ENCODE assay signal across 11 cellular contexts in the genomic region with DNA sequence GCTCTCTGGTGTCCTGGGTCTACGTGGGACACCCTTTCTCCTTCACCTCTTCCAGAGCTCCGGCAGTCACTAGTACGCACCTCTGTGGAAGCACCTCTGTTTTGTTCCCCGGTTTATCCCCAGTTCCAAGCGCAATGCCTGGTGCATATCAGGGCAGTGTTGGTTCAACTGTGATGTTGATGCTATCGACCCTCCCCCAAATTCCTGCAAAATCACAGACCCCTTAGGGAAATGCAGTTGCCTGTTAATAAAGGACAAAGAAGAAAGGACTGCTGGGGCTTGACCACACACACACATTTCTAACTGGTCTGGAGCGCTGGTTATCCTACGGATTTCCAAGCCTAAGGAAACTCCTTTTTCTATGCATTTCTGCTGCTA. TPM values are rescaled to one million over a fixed set of nuclear protein-coding genes. Genes with fewer than 3 reads are reported as not detected.
A peak's percentile ranks its signal among the peaks of the same experiment; 100 is the strongest.
DNase-seq lines count a peak whose midpoint lies in the region; ATAC-seq, FAIRE-seq and TF ChIP-seq lines count a peak whose summit lies in the region.
"Had no signal": no experiment of that assay in that cellular context is flagged by ENCODE, and none has a peak within 500 bp of the region (broad histone marks: within the 10 kb centered on the region; RNA-seq: fewer than 3 reads in every experiment).

No MANE protein-coding gene starts in this region.

- H3K27ac ChIP-seq in heart right ventricle (no peak overlapping the region), K562 (ENCODE audit: extremely low read depth, low read depth, low read length) (peak overlapping the region; percentile 96), left lung (no peak overlapping the region), thyroid gland (no peak overlapping the region)

- peaks cover 9 to 83% (median 72%) of the 10 kb centered on the region in 7 donors for H3K27me3 ChIP-seq in heart right ventricle
- no peaks in the 10 kb centered on the region for H3K27me3 ChIP-seq in K562 (ENCODE audit: control insufficient read depth in 2 of 2, insufficient read depth in 2 of 2, low read length in 2 of 2)
- H3K27me3 ChIP-seq in left lung = peaks cover 37 to 61% of the 10 kb centered on the region in 2 donors
- peaks cover 9% of the 10 kb centered on the region for H3K27me3 ChIP-seq in thyroid gland

- no peaks in the 10 kb centered on the region for H4K20me1 ChIP-seq in K562 (replicated peaks; ENCODE audit: control insufficient read depth, insufficient read depth, low read length)

- no peak for TF ChIP-seq CTCF in heart right ventricle (IDR thresholded peaks at IDR 0.05)
- TF ChIP-seq CTCF in K562 (IDR thresholded peaks at IDR 0.05 in 2 of 3, conservative IDR thresholded peaks at IDR 0.05 in 1 of 3; ENCODE audit: insufficient read depth in 2 of 3, low read depth in 1 of 3, low read length in 3 of 3) = no peak
- no peak for TF ChIP-seq CTCF in left lung (IDR thresholded peaks at IDR 0.05)
- no peak for TF ChIP-seq CTCF in thyroid gland (IDR thresholded peaks at IDR 0.05)

- H3K9me1 ChIP-seq in K562 (ENCODE audit: control insufficient read depth, insufficient read depth, low read length) = no peaks in the 10 kb centered on the region

- no peak for TF ChIP-seq POLR2A in K562 (conservative IDR thresholded peaks at IDR 0.05)
- TF ChIP-seq POLR2A in thyroid gland (IDR thresholded peaks at IDR 0.05) = no peak

- no TSS peak for BruUV-seq in K562 (replicated peaks; lab: Mats Ljungman, UMichigan)

- H3K4me1 ChIP-seq in heart right ventricle (peaks cover 0 to 21% (median 11%) of the 10 kb centered on the region in 9 donors), K562 (replicated peaks in 1 of 2; ENCODE audit: control insufficient read depth in 2 of 2, insufficient read depth in 2 of 2, low read length in 2 of 2) (peaks cover 12 to 20% of the 10 kb centered on the region in 2 experiments), left lung (peaks cover 2 to 18% of the 10 kb centered on the region in 2 donors), thyroid gland (peaks cover 5 to 15% of the 10 kb centered on the region in 2 donors)

- no peak for FAIRE-seq in K562 (lab: Jason Lieb, UNC)

- ATAC-seq in heart right ventricle (no peak), Right ventricle myocardium inferior (no peak), K562 (peak; percentile 7), left lung (no peak)

- 9 to 18% methylated on average over 8 of the region's 8 CpGs for WGBS in heart right ventricle, 2 donors
- WGBS in K562 (ENCODE audit: insufficient coverage, low coverage, missing lambda C conversion rate) = 10% methylated on average over 8 of the region's 8 CpGs
- 24 to 31% methylated on average over 8 of the region's 8 CpGs for WGBS in thyroid gland, 2 donors

- H3K36me3 ChIP-seq in heart right ventricle = no peaks in the 10 kb centered on the region
- peaks cover 22% of the 10 kb centered on the region; the same call in 2 of the 3 replicates for H3K36me3 ChIP-seq in K562 (ENCODE audit: control insufficient read depth, insufficient read depth, low read length)
- H3K36me3 ChIP-seq in left lung = no peaks in the 10 kb centered on the region
- H3K36me3 ChIP-seq in thyroid gland = no peaks in the 10 kb centered on the region

- intact Hi-C loops in heart right ventricle (cut with DNase I) = no loop called here
- intact Hi-C loops in Right ventricle myocardium inferior (cut with DNase I) = no loop called here
- intact Hi-C loops in K562 (cut with micrococcal nuclease) = loop anchor here (5.0 to 10.0 kb wide), 3 partner anchors 89 to 292 kb away; a partner anchor contains a TSS
- intact Hi-C loops in left lung (cut with DNase I) = no loop called here
- intact Hi-C loops in thyroid gland (cut with DNase I) = no loop called here

- H3K4me2 ChIP-seq in K562 (ENCODE audit: insufficient read depth, low read length) = peak overlapping the region; percentile 94

- POLR2A ChIA-PET in K562 (lab: Yijun Ruan, JAX) = interaction anchor here (0.7 to 1.7 kb wide), 4 partner anchors 20 to 198 kb away, joined by 3 to 4 read pairs (median 4); no protein-coding TSS in a partner anchor

- H3K4me3 ChIP-seq in heart right ventricle (peak overlapping the region in 7 of 10 donors; percentile 15 to 48 (median 43)), K562 (peak overlapping the region; percentile 90), left lung (peak overlapping the region; percentile 21 to 32), thyroid gland (replicated peaks in 1 of 3) (peak overlapping the region in 2 of 3 donors; percentile 15 to 31)

- DNase-seq in heart right ventricle = no peak
- DNase-seq in Right ventricle myocardium inferior (ENCODE audit: missing footprints) = no peak
- DNase-seq in K562 (ENCODE audit: extremely low read depth in 1 of 4, low spot score in 3 of 4) = peak in 1 of 4 experiments; percentile 52
- DNase-seq in left lung = no peak
- DNase-seq in thyroid gland = no peak
- DNase-seq in NCI-H446 treated with DMSO at 0.1 percent for 48 hours (lab: John Stamatoyannopoulos, UW) = no peak
- DNase-seq in NOMO-1 (lab: John Stamatoyannopoulos, UW; ENCODE audit: unreplicated experiment in 2 of 2) = no peak
- no peak for DNase-seq in SW 1271 (lab: John Stamatoyannopoulos, UW)
- DNase-seq: DND-41, GOT3, NCI-H1417 treated with DMSO at 0.1 percent for 48 hours had no signal

- in situ Hi-C loops in K562 (cut with MboI) = no loop called here

- peak overlapping the region; percentile 83 for H2AFZ ChIP-seq in K562 (ENCODE audit: low read depth, low read length)

- CTCF ChIA-PET in K562 (lab: Yijun Ruan, JAX; ENCODE audit: low intra/inter-chr PET ratio) = interaction anchor here (0.7 kb wide), 1 partner anchor 22 kb away, joined by 4 read pairs; no protein-coding TSS in a partner anchor

- H3K9ac ChIP-seq in K562 (ENCODE audit: insufficient read depth in 1 of 2, low read depth in 2 of 2, low read length in 2 of 2) = peak overlapping the region; percentile 79 to 96

- peaks cover 55% of the 10 kb centered on the region for H3K79me2 ChIP-seq in K562 (ENCODE audit: control insufficient read depth, insufficient read depth, low read length)

- TF ChIP-seq RAD21 in K562 (CRISPR knock-in tag; conservative IDR thresholded peaks at IDR 0.05 in 1 of 2, IDR thresholded peaks at IDR 0.05 in 1 of 2) = no peak

- TF ChIP-seq EP300 in K562 (IDR thresholded peaks at IDR 0.05; ENCODE audit: low read length) = no peak

- H3K9me3 ChIP-seq in heart right ventricle = no peaks in the 10 kb centered on the region
- no peaks in the 10 kb centered on the region for H3K9me3 ChIP-seq in K562 (replicated peaks; ENCODE audit: control insufficient read depth, insufficient read depth, low read depth, low read length)
- no peaks in the 10 kb centered on the region for H3K9me3 ChIP-seq in left lung
- H3K9me3 ChIP-seq in thyroid gland = no peaks in the 10 kb centered on the region

TF ChIP-seq in K562, 482 proteins besides CTCF, POLR2A, EP300 and RAD21 (continues in another document):
- TF ChIP-seq KDM1A (IDR thresholded peaks at IDR 0.05) (0 out of 4 replicates have a peak, but pooled peaks of 1 of the 2 experiments have one; percentile 5), NFRKB (IDR thresholded peaks at IDR 0.05; ENCODE audit: low read depth) (peak; percentile 34; the same call in 1 of the 2 replicates), SRF (CRISPR knock-in tag; IDR thresholded peaks at IDR 0.05) (no peak)

RNA-seq across cellular contexts. Expression of a gene that starts 0.5 kb away (rescaled TPM):
- total RNA-seq in heart right ventricle = not detected
- not detected for polyA plus RNA-seq in heart right ventricle
- not detected for total RNA-seq in Right ventricle myocardium inferior
- 223 and 382 TPM in 2 replicates for total RNA-seq in K562 (2011; cell fraction: chromatin; rRNA removed; ENCODE audit: low replicate concordance)
- 406 and 459 TPM in 2 replicates for total RNA-seq in K562 (2011; cell fraction: nucleolus; rRNA removed)
- total RNA-seq in K562 (2011; cell fraction: nucleoplasm; rRNA removed) = 370 and 443 TPM in 2 replicates
- total RNA-seq in K562 (2014; rRNA removed) = 729 and 858 TPM in 2 replicates
- total RNA-seq in K562 (2014; rRNA removed; fragmentation: Illumina TruSeq; extraction: Trizol) = 572 and 588 TPM in 2 replicates
- 669 and 688 TPM in 2 replicates for total RNA-seq in K562 (2015; rRNA removed; fragmentation: Illumina TruSeq; extraction: Trizol)
- 599 and 701 TPM in 2 replicates for total RNA-seq in K562 (2021)
- polyA plus RNA-seq in K562 (2011; rRNA removed) = 370 and 846 TPM in 2 replicates
- 421 and 1,101 TPM in 2 replicates for polyA plus RNA-seq in K562 (2011; cell fraction: cytosol; rRNA removed)
- 101 and 161 TPM in 2 replicates for polyA plus RNA-seq in K562 (2011; cell fraction: nucleus; rRNA removed)
- polyA plus RNA-seq in K562 (2012) = 641 and 718 TPM in 2 replicates
- polyA plus RNA-seq in K562 (2014; fragmentation: Illumina TruSeq; extraction: Trizol) = 277 and 298 TPM in 2 replicates
- polyA plus RNA-seq in K562 (2014; fragmentation: Nextera tagmentation; extraction: Ambion mirVana) = 100 to 1,000 TPM in 1 of 2 experiments, 10 to 100 TPM in 1; 73.8 to 122 TPM
- polyA plus RNA-seq in K562 (2014; rRNA removed) = 651 and 703 TPM in 2 replicates
- polyA minus RNA-seq in K562 (2011; rRNA and poly(A)+ RNA removed) = 154 and 306 TPM in 2 replicates
- polyA minus RNA-seq in K562 (2011; cell fraction: cytosol; rRNA and poly(A)+ RNA removed) = 156 and 358 TPM in 2 replicates
- polyA minus RNA-seq in K562 (2011; cell fraction: nucleus; rRNA and poly(A)+ RNA removed) = 48.4 and 107 TPM in 2 replicates
- total RNA-seq in left lung = 1 to 10 TPM in 1 of 2 donors, under 1 TPM in 1; 0.81 to 5.7 TPM
- total RNA-seq in thyroid gland = 1 to 10 TPM in 1 of 4 donors, under 1 TPM in 1, not detected in 2; 0.88 to 9.0 TPM

RNA-seq across cellular contexts. Expression of a gene that starts 44.6 kb away (rescaled TPM):
- total RNA-seq in heart right ventricle = not detected
- not detected for polyA plus RNA-seq in heart right ventricle
- not detected for total RNA-seq in Right ventricle myocardium inferior
- 2.7 TPM in 1 of 2 replicates, not detected in the other for total RNA-seq in K562 (2011; cell fraction: chromatin; rRNA removed; ENCODE audit: low replicate concordance)
- total RNA-seq in K562 (2011; cell fraction: nucleolus; rRNA removed) = not detected in 2 replicates
- not detected in 2 replicates for total RNA-seq in K562 (2011; cell fraction: nucleoplasm; rRNA removed)
- total RNA-seq in K562 (2014; rRNA removed) = 0.37 and 2.0 TPM in 2 replicates
- 1.8 and 1.9 TPM in 2 replicates for total RNA-seq in K562 (2014; rRNA removed; fragmentation: Illumina TruSeq; extraction: Trizol)
- total RNA-seq in K562 (2015; rRNA removed; fragmentation: Illumina TruSeq; extraction: Trizol) = 1.5 and 2.5 TPM in 2 replicates
- 1.2 and 1.7 TPM in 2 replicates for total RNA-seq in K562 (2021)
- polyA plus RNA-seq in K562 (2011; rRNA removed) = 0.49 and 1.4 TPM in 2 replicates
- polyA plus RNA-seq in K562 (2011; cell fraction: cytosol; rRNA removed) = 0.16 TPM in 1 of 2 replicates, not detected in the other
- 0.37 and 0.70 TPM in 2 replicates for polyA plus RNA-seq in K562 (2011; cell fraction: nucleus; rRNA removed)
- 0.79 and 1.2 TPM in 2 replicates for polyA plus RNA-seq in K562 (2012)
- 0.62 and 0.97 TPM in 2 replicates for polyA plus RNA-seq in K562 (2014; fragmentation: Illumina TruSeq; extraction: Trizol)
- under 1 TPM; 0.62 to 0.87 TPM for polyA plus RNA-seq in K562 (2014; fragmentation: Nextera tagmentation; extraction: Ambion mirVana)
- 0.73 and 1.7 TPM in 2 replicates for polyA plus RNA-seq in K562 (2014; rRNA removed)
- polyA minus RNA-seq in K562 (2011; rRNA and poly(A)+ RNA removed) = 0.57 and 0.60 TPM in 2 replicates
- polyA minus RNA-seq in K562 (2011; cell fraction: cytosol; rRNA and poly(A)+ RNA removed) = not detected in 2 replicates
- polyA minus RNA-seq in K562 (2011; cell fraction: nucleus; rRNA and poly(A)+ RNA removed) = 0.67 and 1.00 TPM in 2 replicates
- total RNA-seq in left lung = not detected
- total RNA-seq in thyroid gland = not detected

Comparison
In these comparisons a context has a peak if more than half of its experiments do, and no peak if none do; other contexts are left out.
1. H3K4me3 ChIP-seq: peak in every context shown above with its lines; median percentile 90 in K562; 43 in heart right ventricle; 26 in left lung; 23 in thyroid gland.
2. RNA of a gene that starts 0.5 kb away (total RNA-seq): 223 to 858 TPM in K562; 0.81 to 5.7 TPM in left lung, 0.88 to 9.0 TPM in thyroid gland, not detected in heart right ventricle and not detected in Right ventricle myocardium inferior (single experiment); every median in the first group is over 10 times any median in the second.